Comparison of ENCODE assay signal across 9 cellular contexts in genomic region chr14:92846162-92846897, GRCh38. TPM values are rescaled to one million over a fixed set of nuclear protein-coding genes. Genes with fewer than 3 reads are reported as not detected.
DNase-seq lines count a peak whose midpoint lies in the region; ATAC-seq, FAIRE-seq and TF ChIP-seq lines count a peak whose summit lies in the region.
"Had no signal": no experiment of that assay in that cellular context is flagged by ENCODE, and none has a peak within 500 bp of the region (broad histone marks: within the 10 kb centered on the region; RNA-seq: fewer than 3 reads in every experiment).

No MANE protein-coding gene starts in this region.

- TF ChIP-seq CTCF in GM10266 (IDR thresholded peaks at IDR 0.05; ENCODE audit: control insufficient read depth, insufficient read depth, low read depth, missing control alignments) (no peak), D721Med (IDR thresholded peaks at IDR 0.05; ENCODE audit: insufficient read depth, missing control alignments) (no peak), BE2C (IDR thresholded peaks at IDR 0.05; ENCODE audit: low read depth, low read length) (no peak)

- H3K4me3 ChIP-seq in BE2C (ENCODE audit: low read depth, low read length) = no peak overlapping the region

- ATAC-seq in GM21381 (IDR thresholded peaks at IDR 0.05; ENCODE audit: unreplicated experiment) = peak; percentile 81
- ATAC-seq in HG03575 (IDR thresholded peaks at IDR 0.05; ENCODE audit: extremely low read depth, insufficient number of reproducible peaks, low FRiP score, unreplicated experiment) = peak; percentile 80
- ATAC-seq in natural killer cell treated with Interleukin-12 subunit alpha and Interleukin-12 subunit beta and Interleukin-15 and Interleukin-18, amount 100 ng/mL, for 72 hours = peak; percentile 92 to 97

- no peak for FAIRE-seq in D721Med (lab: Jason Lieb, UNC)

- H3K27me3 Mint-ChIP-seq in natural killer cell treated with Interleukin-12 subunit alpha and Interleukin-12 subunit beta and Interleukin-15 and Interleukin-18, amount 100 ng/mL, for 72 hours = no peaks in the 10 kb centered on the region

- H3K9me3 ChIP-seq in BE2C = no peaks in the 10 kb centered on the region; the same call in 1 of the 2 replicates

- H3K9me3 Mint-ChIP-seq in natural killer cell treated with Interleukin-12 subunit alpha and Interleukin-12 subunit beta and Interleukin-15 and Interleukin-18, amount 100 ng/mL, for 72 hours = peaks cover 6% of the 10 kb centered on the region

- no peaks in the 10 kb centered on the region for H3K27me3 ChIP-seq in BE2C

- peak; percentile 70 for DNase-seq in GM10266 (ENCODE audit: extremely low spot score)
- DNase-seq in amniotic epithelial cell (ENCODE audit: low read depth) = peak; percentile 94
- DNase-seq in natural killer cell treated with Interleukin-12 subunit alpha and Interleukin-12 subunit beta and Interleukin-15 and Interleukin-18, amount 100 ng/mL, for 72 hours (ENCODE audit: low spot score) = no peak
- no peak for DNase-seq in D721Med (ENCODE audit: insufficient read length, low spot score)
- DNase-seq in NCI-H2107 treated with DMSO at 0.1 percent for 48 hours (lab: John Stamatoyannopoulos, UW; ENCODE audit: unreplicated experiment) = no peak
- DNase-seq in BE2C = no peak

- H3K36me3 ChIP-seq in BE2C = no peaks in the 10 kb centered on the region

- peaks cover 9% of the 10 kb centered on the region for H3K4me1 ChIP-seq in BE2C

- peak overlapping the region; percentile 37 to 63 for H3K27ac Mint-ChIP-seq in natural killer cell treated with Interleukin-12 subunit alpha and Interleukin-12 subunit beta and Interleukin-15 and Interleukin-18, amount 100 ng/mL, for 72 hours
- H3K27ac Mint-ChIP-seq: T-helper 1 cell treated with Interleukin-12 subunit alpha and Interleukin-12 subunit beta and Interleukin-4 antibody, amounts not matched to agents 30 μg/mL and 1 μg/mL, for 36 hours had no signal

- peak overlapping the region; percentile 83 for H3K4me3 Mint-ChIP-seq in natural killer cell treated with Interleukin-12 subunit alpha and Interleukin-12 subunit beta and Interleukin-15 and Interleukin-18, amount 100 ng/mL, for 72 hours
- H3K4me3 Mint-ChIP-seq: T-helper 1 cell treated with Interleukin-12 subunit alpha and Interleukin-12 subunit beta and Interleukin-4 antibody, amounts not matched to agents 30 μg/mL and 1 μg/mL, for 36 hours had no signal

- H3K4me1 Mint-ChIP-seq in natural killer cell treated with Interleukin-12 subunit alpha and Interleukin-12 subunit beta and Interleukin-15 and Interleukin-18, amount 100 ng/mL, for 72 hours (ENCODE audit: low read depth in 2 of 2) = peaks cover 25 to 30% of the 10 kb centered on the region in 2 donors

- H3K36me3 Mint-ChIP-seq in natural killer cell treated with Interleukin-12 subunit alpha and Interleukin-12 subunit beta and Interleukin-15 and Interleukin-18, amount 100 ng/mL, for 72 hours = peaks cover 18% of the 10 kb centered on the region

RNA-seq across cellular contexts. Expression of gene GOLGA5, which starts 52.2 kb away (rescaled TPM):
- total RNA-seq in natural killer cell treated with Interleukin-12 subunit alpha and Interleukin-12 subunit beta and Interleukin-15 and Interleukin-18, amount 100 ng/mL, for 72 hours = 10 to 100 TPM; 21.0 to 24.2 TPM
- 31.1 TPM for polyA plus RNA-seq in BE2C (2012; ENCODE audit: insufficient read depth, insufficient read length, low read depth)

Comparison
In these comparisons a context has a peak if more than half of its experiments do, and no peak if none do; other contexts are left out.
1. DNase-seq: peak in GM10266 (single experiment) and amniotic epithelial cell (single experiment); none in natural killer cell treated with Interleukin-12 subunit alpha and Interleukin-12 subunit beta and Interleukin-15 and Interleukin-18, amount 100 ng/mL, for 72 hours (single experiment), D721Med (single experiment), NCI-H2107 treated with DMSO at 0.1 percent for 48 hours (single experiment) and BE2C (single experiment).
2. Peak in every context shown above with its lines, with median percentiles within 50 percentile points of each other: ATAC-seq.